In the genomic region with DNA sequence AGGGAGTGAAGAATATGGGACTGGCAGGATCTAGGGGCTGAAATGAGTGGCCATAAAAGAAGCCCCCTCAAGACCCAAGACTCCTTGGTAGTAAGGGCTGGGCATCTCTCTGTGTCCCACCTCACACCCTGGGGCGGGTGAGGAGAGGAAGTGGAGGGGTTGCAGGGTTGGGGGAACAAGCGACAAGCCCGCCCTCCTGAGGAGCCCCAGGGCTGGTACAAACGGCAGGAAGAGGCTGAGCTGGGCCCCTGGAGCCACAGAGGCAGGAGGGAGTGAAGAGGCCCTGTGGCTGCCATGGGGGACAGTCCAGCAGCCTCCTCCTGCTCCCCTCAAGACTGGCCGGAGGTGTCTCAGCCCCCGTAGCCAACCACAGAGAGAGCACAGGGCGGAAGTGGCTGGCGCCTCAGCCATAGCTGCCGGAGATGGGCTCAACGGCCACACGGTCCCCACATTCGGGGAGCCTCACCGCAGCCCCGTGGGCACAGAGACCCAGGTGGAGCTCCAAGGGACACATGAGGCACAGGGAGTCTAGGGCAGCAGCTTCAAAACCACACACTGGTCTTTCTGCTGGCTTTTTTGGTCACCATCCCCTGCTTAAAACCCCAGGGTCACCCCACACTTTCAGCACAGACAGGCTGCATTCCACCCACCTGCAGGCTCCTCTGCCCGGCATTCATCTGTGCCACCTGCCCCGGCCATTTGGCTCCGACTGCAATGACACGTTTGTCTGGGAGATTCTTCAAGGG, we compare ENCODE assay signal across 8 cellular contexts. TPM values are rescaled to one million over a fixed set of nuclear protein-coding genes. Genes with fewer than 3 reads are reported as not detected.
DNase-seq lines count a peak whose midpoint lies in the region; ATAC-seq and TF ChIP-seq lines count a peak whose summit lies in the region.

No MANE protein-coding gene starts in this region.

- H3K9me3 Mint-ChIP-seq in activated CD4-positive, alpha-beta memory T cell treated with anti-CD3 and anti-CD28 coated beads for 36 hours: no peaks in the 10 kb centered on the region

- TF ChIP-seq CTCF in mucosa of descending colon (IDR thresholded peaks at IDR 0.05): no peak
- TF ChIP-seq CTCF in brain microvascular endothelial cell (IDR thresholded peaks at IDR 0.05; ENCODE audit: low read depth, low read length, missing control alignments): no peak

- ATAC-seq in HG03571 (IDR thresholded peaks at IDR 0.05; ENCODE audit: unreplicated experiment) (peak; percentile 61), mucosa of descending colon (peak; percentile 65), GM21381 (IDR thresholded peaks at IDR 0.05; ENCODE audit: unreplicated experiment) (no peak)

- H3K27ac ChIP-seq in brain microvascular endothelial cell: no peak overlapping the region

- intact Hi-C loops in activated CD4-positive, alpha-beta memory T cell treated with anti-CD3 and anti-CD28 coated beads for 36 hours (cut with micrococcal nuclease): loop anchor here (5.0 kb wide), 1 partner anchor 64 kb away; no protein-coding TSS in a partner anchor
- intact Hi-C loops in mucosa of descending colon (cut with DNase I, micrococcal nuclease): loop anchor here (5.0 to 10.0 kb wide), 2 partner anchors 102 to 104 kb away; no protein-coding TSS in a partner anchor

- CTCF ChIA-PET in activated CD4-positive, alpha-beta memory T cell treated with anti-CD3 and anti-CD28 coated beads for 36 hours (lab: Charles Lee): interaction anchor here (0.8 to 8.1 kb wide), 17 partner anchors 11 to 614 kb away, joined by 3 to 330 read pairs (median 4); a partner anchor contains a TSS

- POLR2A ChIA-PET in activated CD4-positive, alpha-beta memory T cell treated with anti-CD3 and anti-CD28 coated beads for 36 hours (lab: Charles Lee): interaction anchor here (1.5 kb wide), 1 partner anchor 105 kb away, joined by 4 read pairs; no protein-coding TSS in a partner anchor

- H3K36me3 Mint-ChIP-seq in activated CD4-positive, alpha-beta memory T cell treated with anti-CD3 and anti-CD28 coated beads for 36 hours: no peaks in the 10 kb centered on the region

- peak; percentile 22 for DNase-seq in stimulated activated CD4-positive, alpha-beta T cell treated with anti-CD3 and anti-CD28 coated beads, Interleukin-15, amount 100 ng/mL, for 24 hours
- no peak for DNase-seq in stimulated activated CD4-positive, alpha-beta T cell treated with anti-CD3 and anti-CD28 coated beads, Interleukin-12 subunit alpha, Interleukin-12 subunit beta, amount 100 ng/mL, for 4 hours
- peak; percentile 31 for DNase-seq in activated CD4-positive, alpha-beta memory T cell treated with anti-CD3 and anti-CD28 coated beads for 36 hours
- DNase-seq in mucosa of descending colon (peak in 2 of 3 donors; percentile 14 to 49), brain microvascular endothelial cell (no peak), cerebellar nuclear complex (lab: John Stamatoyannopoulos, UW) (no peak)

- no peaks in the 10 kb centered on the region for H3K4me1 ChIP-seq in mucosa of descending colon (ENCODE audit: low read depth)

- no peaks in the 10 kb centered on the region for H3K36me3 ChIP-seq in mucosa of descending colon (ENCODE audit: low read depth)
- no peaks in the 10 kb centered on the region for H3K36me3 ChIP-seq in brain microvascular endothelial cell (replicated peaks)

- H3K4me3 Mint-ChIP-seq in activated CD4-positive, alpha-beta memory T cell treated with anti-CD3 and anti-CD28 coated beads for 36 hours: no peak overlapping the region

- H3K4me1 Mint-ChIP-seq in activated CD4-positive, alpha-beta memory T cell treated with anti-CD3 and anti-CD28 coated beads for 36 hours (ENCODE audit: low read depth): peaks cover 9% of the 10 kb centered on the region

- H3K27me3 Mint-ChIP-seq in activated CD4-positive, alpha-beta memory T cell treated with anti-CD3 and anti-CD28 coated beads for 36 hours: peaks cover 1% of the 10 kb centered on the region

- in situ Hi-C loops in brain microvascular endothelial cell (cut with HindIII; ENCODE audit: low pct_ligation_motif_present, low sequenced_read_pairs): no loop called here

- no peak overlapping the region for H3K4me3 ChIP-seq in mucosa of descending colon
- H3K4me3 ChIP-seq in brain microvascular endothelial cell (ENCODE audit: low read depth, low read length): no peak overlapping the region

- no peaks in the 10 kb centered on the region for H3K27me3 ChIP-seq in brain microvascular endothelial cell (replicated peaks)

- H3K27ac Mint-ChIP-seq in activated CD4-positive, alpha-beta memory T cell treated with anti-CD3 and anti-CD28 coated beads for 36 hours: no peak overlapping the region

- H3K9me3 ChIP-seq in mucosa of descending colon: no peaks in the 10 kb centered on the region

RNA-seq across cellular contexts. Expression of a gene that starts 0.6 kb away (rescaled TPM):
- under 1 TPM in 1 of 2 experiments, not detected in 1; 0.05 TPM for total RNA-seq in activated CD4-positive, alpha-beta memory T cell treated with anti-CD3 and anti-CD28 coated beads for 36 hours
- under 1 TPM in 1 of 3 donors, not detected in 2; 0.09 TPM for total RNA-seq in mucosa of descending colon

Comparison
In these comparisons a context has a peak if more than half of its experiments do, and no peak if none do; other contexts are left out.
1. DNase-seq: peak in stimulated activated CD4-positive, alpha-beta T cell treated with anti-CD3 and anti-CD28 coated beads, Interleukin-15, amount 100 ng/mL, for 24 hours (single experiment), activated CD4-positive, alpha-beta memory T cell treated with anti-CD3 and anti-CD28 coated beads for 36 hours (single experiment) and mucosa of descending colon (2 of 3); none in stimulated activated CD4-positive, alpha-beta T cell treated with anti-CD3 and anti-CD28 coated beads, Interleukin-12 subunit alpha, Interleukin-12 subunit beta, amount 100 ng/mL, for 4 hours (single experiment), brain microvascular endothelial cell (single experiment) and cerebellar nuclear complex (0 of 2).